9 cellular contexts compared by ENCODE assay signal in the genomic region with DNA sequence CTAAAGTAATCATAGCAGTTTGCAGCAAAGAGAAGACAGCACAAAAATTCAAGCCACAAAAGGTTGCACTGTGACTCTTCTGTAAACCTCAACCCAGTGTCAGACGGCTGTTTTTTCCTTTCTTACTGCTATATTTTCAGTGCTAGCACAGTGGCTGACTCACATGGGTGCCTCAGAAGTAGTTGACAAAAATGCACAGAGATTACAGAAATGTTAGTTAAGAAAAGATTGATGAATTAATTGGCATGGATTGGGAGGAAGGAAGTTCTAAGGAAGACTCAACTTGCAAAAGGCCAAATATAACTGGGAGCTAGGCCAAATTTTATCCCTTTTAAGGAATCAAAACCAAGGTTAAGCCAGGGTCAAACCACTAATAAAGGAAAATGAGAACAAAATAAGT. TPM values are rescaled to one million over a fixed set of nuclear protein-coding genes. Genes with fewer than 3 reads are reported as not detected.
DNase-seq lines count a peak whose midpoint lies in the region; ATAC-seq and TF ChIP-seq lines count a peak whose summit lies in the region.
"Had no signal": no experiment of that assay in that cellular context is flagged by ENCODE, and none has a peak within 500 bp of the region (broad histone marks: within the 10 kb centered on the region; RNA-seq: fewer than 3 reads in every experiment).

No MANE protein-coding gene starts in this region.

- peaks cover 14% of the 10 kb centered on the region for H3K36me3 Mint-ChIP-seq in T-helper 1 cell treated with Interleukin-12 subunit alpha and Interleukin-12 subunit beta and Interleukin-4 antibody, amounts not matched to agents 30 μg/mL and 1 μg/mL, for 36 hours (ENCODE audit: low read depth)

- H3K27ac ChIP-seq in ascending aorta = peak overlapping the region in 1 of 2 donors; percentile 12

- no peaks in the 10 kb centered on the region for H3K27me3 ChIP-seq in ascending aorta

- peak overlapping the region; percentile 50 for H3K4me3 Mint-ChIP-seq in T-helper 1 cell treated with Interleukin-12 subunit alpha and Interleukin-12 subunit beta and Interleukin-4 antibody, amounts not matched to agents 30 μg/mL and 1 μg/mL, for 36 hours

- H3K9me3 Mint-ChIP-seq in T-helper 1 cell treated with Interleukin-12 subunit alpha and Interleukin-12 subunit beta and Interleukin-4 antibody, amounts not matched to agents 30 μg/mL and 1 μg/mL, for 36 hours = peaks cover 8% of the 10 kb centered on the region

- peak overlapping the region; percentile 76 for H3K27ac Mint-ChIP-seq in T-helper 1 cell treated with Interleukin-12 subunit alpha and Interleukin-12 subunit beta and Interleukin-4 antibody, amounts not matched to agents 30 μg/mL and 1 μg/mL, for 36 hours

- H3K36me3 ChIP-seq in ascending aorta = no peaks in the 10 kb centered on the region

- H3K9me3 ChIP-seq in ascending aorta = no peaks in the 10 kb centered on the region

- intact Hi-C loops in ascending aorta (cut with DNase I) = no loop called here

- TF ChIP-seq CTCF in fibroblast of the aortic adventitia (IDR thresholded peaks at IDR 0.05; ENCODE audit: insufficient read depth, low read length) (no peak), ascending aorta (IDR thresholded peaks at IDR 0.05) (no peak)

- H3K27me3 Mint-ChIP-seq in T-helper 1 cell treated with Interleukin-12 subunit alpha and Interleukin-12 subunit beta and Interleukin-4 antibody, amounts not matched to agents 30 μg/mL and 1 μg/mL, for 36 hours (ENCODE audit: low read depth) = no peaks in the 10 kb centered on the region

- peaks cover 0 to 19% of the 10 kb centered on the region in 2 donors for H3K4me1 ChIP-seq in ascending aorta

- H3K4me1 Mint-ChIP-seq in T-helper 1 cell treated with Interleukin-12 subunit alpha and Interleukin-12 subunit beta and Interleukin-4 antibody, amounts not matched to agents 30 μg/mL and 1 μg/mL, for 36 hours (ENCODE audit: low read depth) = peaks cover 48% of the 10 kb centered on the region

- DNase-seq in AG08395 (ENCODE audit: low spot score) (peak; percentile 34), fibroblast of the aortic adventitia (ENCODE audit: low read depth) (peak; percentile 16), ascending aorta (ENCODE audit: low spot score in 2 of 2) (no peak), A172 (ENCODE audit: low spot score) (no peak), HPDE6-E6E7 (ENCODE audit: extremely low spot score) (no peak)

- no peak overlapping the region for H3K4me3 ChIP-seq in fibroblast of the aortic adventitia (ENCODE audit: low read depth, low read length)
- H3K4me3 ChIP-seq in ascending aorta = no peak overlapping the region
- H3K4me3 ChIP-seq: skin epidermis had no signal

- peak; percentile 78 for ATAC-seq in GM21529 (IDR thresholded peaks at IDR 0.05; ENCODE audit: unreplicated experiment)
- ATAC-seq in HG03135 (IDR thresholded peaks at IDR 0.05; ENCODE audit: unreplicated experiment) = no peak

RNA-seq across cellular contexts. Expression of a gene that starts 43.7 kb away (rescaled TPM):
- total RNA-seq in fibroblast of the aortic adventitia (ENCODE audit: low replicate concordance) (4.2 and 26.7 TPM in 2 replicates), ascending aorta (42.7 TPM)
- 0.71 and 3.7 TPM in 2 replicates for total RNA-seq in A172 (2014; rRNA removed; shearing (Covaris generic))

RNA-seq across cellular contexts. Expression of a gene that starts 43.7 kb away (rescaled TPM):
- total RNA-seq in fibroblast of the aortic adventitia (ENCODE audit: low replicate concordance) = 9.2 and 18.9 TPM in 2 replicates
- total RNA-seq in ascending aorta = 39.1 TPM
- total RNA-seq in A172 (2014; rRNA removed; shearing (Covaris generic)) = 20.8 and 21.7 TPM in 2 replicates

Comparison
In these comparisons a context has a peak if more than half of its experiments do, and no peak if none do; other contexts are left out.
1. DNase-seq: peak in AG08395 (single experiment) and fibroblast of the aortic adventitia (single experiment); none in ascending aorta (0 of 2), A172 (single experiment) and HPDE6-E6E7 (single experiment).